ENCODE assay signal across 9 cellular contexts in the genomic region with DNA sequence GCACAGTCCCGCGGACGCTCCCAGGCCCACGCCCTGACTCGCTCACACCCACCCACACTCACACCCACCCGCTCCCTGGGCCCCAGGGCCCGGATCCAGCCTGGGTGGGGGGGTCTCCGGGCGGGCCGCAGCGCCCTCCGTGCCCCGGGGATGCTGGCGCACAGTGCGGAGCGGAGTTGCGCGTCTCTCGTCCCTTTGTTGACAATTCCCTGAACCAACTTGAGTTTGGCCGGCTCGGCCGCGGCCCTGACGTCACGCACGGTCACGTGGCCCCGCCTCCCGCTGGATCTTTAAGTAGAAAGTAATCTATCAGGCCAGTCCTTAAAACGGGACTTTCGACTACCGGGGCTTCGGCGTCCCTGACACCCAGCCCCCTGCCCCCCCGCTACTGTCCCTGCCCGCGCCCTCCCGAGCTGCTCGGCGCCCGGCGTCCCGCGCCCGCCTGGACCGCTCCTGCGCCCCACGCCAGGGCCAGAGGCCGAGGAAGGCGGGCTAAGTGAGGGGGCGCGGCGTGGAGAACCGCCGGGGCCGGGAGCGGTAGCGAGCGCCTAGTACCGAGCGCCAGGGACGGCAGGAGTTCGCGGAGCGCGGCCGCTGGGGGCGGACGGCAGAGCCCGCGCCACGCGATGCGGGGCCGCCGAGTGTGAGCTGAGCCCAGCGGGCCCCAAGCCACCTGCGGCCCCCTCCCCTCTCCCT. TPM values are rescaled to one million over a fixed set of nuclear protein-coding genes. Genes with fewer than 3 reads are reported as not detected.
DNase-seq lines count a peak whose midpoint lies in the region; ATAC-seq and TF ChIP-seq lines count a peak whose summit lies in the region.
"Had no signal": no experiment of that assay in that cellular context is flagged by ENCODE, and none has a peak within 500 bp of the region (broad histone marks: within the 10 kb centered on the region; RNA-seq: fewer than 3 reads in every experiment).

A gene (plus strand): TSS at position 320 of the 696 bp plus-strand sequence. CDS start 492 bp downstream, outside the sequence.

- H3K4me3 Mint-ChIP-seq in activated naive CD8-positive, alpha-beta T cell = peak within 1 kb of the TSS; percentile 85

- intact Hi-C loops in sciatic nerve (cut with DNase I) = no loop called here

- peaks cover 6% of the 10 kb centered on the region for H3K36me3 Mint-ChIP-seq in activated naive CD8-positive, alpha-beta T cell

- H3K27ac Mint-ChIP-seq in activated naive CD8-positive, alpha-beta T cell = peak within 1 kb of the TSS; percentile 58

- peaks cover 38% of the 10 kb centered on the region for H3K4me1 Mint-ChIP-seq in activated naive CD8-positive, alpha-beta T cell (ENCODE audit: low read depth)

- CTCF ChIA-PET in HEK293T (lab: Yijun Ruan, JAX) = interaction anchor here (1.5 kb wide), 1 partner anchor 45 kb away, joined by 3 read pairs; a partner anchor contains a TSS

- H3K27me3 Mint-ChIP-seq in activated naive CD8-positive, alpha-beta T cell = peaks cover 45% of the 10 kb centered on the region

- peak; percentile 67 for ATAC-seq in sciatic nerve

- peaks cover 5% of the 10 kb centered on the region for H3K9me3 Mint-ChIP-seq in activated naive CD8-positive, alpha-beta T cell (ENCODE audit: low read depth)

- POLR2A ChIA-PET in HEK293T (lab: Yijun Ruan, JAX) = interaction anchor here (0.6 to 3.0 kb wide), 5 partner anchors 13 to 919 kb away, joined by 3 to 9 read pairs (median 3); a partner anchor contains a TSS

- DNase-seq in NCI-H2227 (lab: John Stamatoyannopoulos, UW; ENCODE audit: unreplicated experiment) = peak; percentile 59
- no peak for DNase-seq in NCI-H2227 treated with DMSO at 0.1 percent for 48 hours (lab: John Stamatoyannopoulos, UW)
- peak; percentile 85 for DNase-seq in HEK293T (ENCODE audit: extremely low spot score)
- peak; percentile 77 for DNase-seq in NCI-H2196 (lab: John Stamatoyannopoulos, UW; ENCODE audit: unreplicated experiment)
- peak; percentile 52 for DNase-seq in hepatic stellate cell (ENCODE audit: low spot score)
- DNase-seq in sciatic nerve (ENCODE audit: low spot score) = peak; percentile 90
- no peak for DNase-seq in dedifferentiated amniotic fluid mesenchymal stem cell (ENCODE audit: extremely low spot score)
- DNase-seq: DND-41 had no signal

TF ChIP-seq in HEK293T, 16 proteins besides CTCF, POLR2A, EP300 and RAD21:
- TF ChIP-seq L3MBTL2 (conservative IDR thresholded peaks at IDR 0.05) = peak; percentile 42; the same call in 1 of the 2 replicates
- TF ChIP-seq LEF1 (IDR thresholded peaks at IDR 0.05; ENCODE audit: borderline replicate concordance) = no peak
- no peak for TF ChIP-seq NFRKB (IDR thresholded peaks at IDR 0.05)
- TF ChIP-seq ARNT (IDR thresholded peaks at IDR 0.05) = no peak
- no peak for TF ChIP-seq CTBP1 (IDR thresholded peaks at IDR 0.05; ENCODE audit: borderline replicate concordance)
- TF ChIP-seq SUZ12 (IDR thresholded peaks at IDR 0.05) = no peak
- TF ChIP-seq ZNF384 (IDR thresholded peaks at IDR 0.05) = no peak
- TF ChIP-seq HDGF (IDR thresholded peaks at IDR 0.05; ENCODE audit: borderline replicate concordance) = no peak
- TF ChIP-seq FOXM1 (IDR thresholded peaks at IDR 0.05; ENCODE audit: borderline replicate concordance) = 0 out of 2 replicates have a peak, but pooled peaks have one; percentile 25
- TF ChIP-seq TARDBP (IDR thresholded peaks at IDR 0.05) = no peak
- TF ChIP-seq, protein P1, sequence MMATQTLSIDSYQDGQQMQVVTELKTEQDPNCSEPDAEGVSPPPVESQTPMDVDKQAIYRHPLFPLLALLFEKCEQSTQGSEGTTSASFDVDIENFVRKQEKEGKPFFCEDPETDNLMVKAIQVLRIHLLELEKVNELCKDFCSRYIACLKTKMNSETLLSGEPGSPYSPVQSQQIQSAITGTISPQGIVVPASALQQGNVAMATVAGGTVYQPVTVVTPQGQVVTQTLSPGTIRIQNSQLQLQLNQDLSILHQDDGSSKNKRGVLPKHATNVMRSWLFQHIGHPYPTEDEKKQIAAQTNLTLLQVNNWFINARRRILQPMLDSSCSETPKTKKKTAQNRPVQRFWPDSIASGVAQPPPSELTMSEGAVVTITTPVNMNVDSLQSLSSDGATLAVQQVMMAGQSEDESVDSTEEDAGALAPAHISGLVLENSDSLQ (IDR thresholded peaks at IDR 0.05) = peak; percentile 32
- TF ChIP-seq ELF4 (IDR thresholded peaks at IDR 0.05) = no peak

RNA-seq across cellular contexts. Expression of the gene that starts here (rescaled TPM):
- 49.9 TPM for total RNA-seq in sciatic nerve

Comparison
In these comparisons a context has a peak if more than half of its experiments do, and no peak if none do; other contexts are left out.
1. DNase-seq: peak in NCI-H2227 (single experiment), HEK293T (single experiment), NCI-H2196 (single experiment), hepatic stellate cell (single experiment) and sciatic nerve (single experiment); none in NCI-H2227 treated with DMSO at 0.1 percent for 48 hours (single experiment) and dedifferentiated amniotic fluid mesenchymal stem cell (single experiment).